In genomic region chr4:113950207-113950606, GRCh38 we compare ENCODE assay signal across 30 cellular contexts. TPM values are rescaled to one million over a fixed set of nuclear protein-coding genes. Genes with fewer than 3 reads are reported as not detected.
"Had no signal": no experiment of that assay in that cellular context is flagged by ENCODE, and none has a peak within 500 bp of the region (broad histone marks: within the 10 kb centered on the region; RNA-seq: fewer than 3 reads in every experiment).

No MANE protein-coding gene starts in this region.

- H3K27ac ChIP-seq: colonic mucosa, epithelial cell of prostate, left ventricle myocardium inferior, neutrophil, pancreas, psoas muscle, vagina, WERI-Rb-1 had no signal

- ATAC-seq: activated CD8-positive, alpha-beta T cell treated with anti-CD3 and anti-CD28 coated beads for 36 hours; activated T-cell treated with anti-CD3 and anti-CD28 coated beads, Interleukin-2, amount 50 U/mL, for 4 hours; activated T-helper 17 cell treated with anti-CD3 and anti-CD28 coated beads, Interleukin-2, amount 50 U/mL, for 72 hours; pancreas; psoas muscle; stimulated activated memory B cell treated with anti-CD40 and anti-IgM and Interleukin-4, amounts not matched to agents 10 μg/mL and 1 μg/mL and 100 μg/mL, for 72 hours; stimulated activated naive CD8-positive, alpha-beta T cell treated with anti-CD3 and anti-CD28 coated beads, Interleukin-15, amount 100 ng/mL, for 72 hours had no signal

- H3K4me1 ChIP-seq: pancreas, psoas muscle had no signal

- H3K36me3 ChIP-seq: breast epithelium, colonic mucosa, esophagus squamous epithelium, left ventricle myocardium inferior, neutrophil, pancreas, upper lobe of left lung, vagina, WERI-Rb-1 had no signal

- DNase-seq: activated CD4-positive, alpha-beta T cell treated with anti-CD3 and anti-CD28 coated beads, Interleukin-2, amount 50 U/mL, for 1 hour; activated CD4-positive, CD25-positive, alpha-beta regulatory T cell treated with anti-CD3 and anti-CD28 coated beads, Interleukin-2, amount 50 U/mL, for 72 hours; activated CD8-positive, alpha-beta T cell treated with anti-CD3 and anti-CD28 coated beads for 36 hours; activated gamma-delta T cell treated with Interleukin-2 at 50 U/mL for 16 hours; activated naive CD4-positive, alpha-beta T cell treated with anti-CD3 and anti-CD28 coated beads, Interleukin-2, amount 50 U/mL, for 16 hours; activated T-cell treated with anti-CD3 and anti-CD28 coated beads, Interleukin-2, amount 50 U/mL, for 4 hours; amniotic stem cell; colonic mucosa; effector CD8-positive, alpha-beta T cell; esophagus squamous epithelium; left ventricle myocardium inferior; naive B cell; nephron progenitor cell; pancreas; psoas muscle; stimulated activated CD4-positive, alpha-beta T cell treated with anti-CD3 and anti-CD28 coated beads, Interleukin-1b, Interleukin-23, amount 100 ng/mL, for 48 hours; stimulated activated CD4-positive, alpha-beta T cell treated with anti-CD3 and anti-CD28 coated beads, Interleukin-4, amount 100 ng/mL, for 4 hours; stimulated activated CD8-positive, alpha-beta memory T cell treated with anti-CD3 and anti-CD28 coated beads, Interleukin-4, amount 100 ng/mL, for 48 hours; stimulated activated naive CD8-positive, alpha-beta T cell treated with anti-CD3 and anti-CD28 coated beads, Interleukin-15, amount 100 ng/mL, for 72 hours; substantia nigra; T1000; upper lobe of left lung; WERI-Rb-1 had no signal

- H3K4me2 ChIP-seq: smooth muscle cell had no signal

- H3K4me3 ChIP-seq: breast epithelium, colonic mucosa, esophagus squamous epithelium, left ventricle myocardium inferior, pancreas, psoas muscle, smooth muscle cell, upper lobe of left lung, vagina had no signal

- H3K27me3 ChIP-seq: breast epithelium, colonic mucosa, esophagus squamous epithelium, pancreas, upper lobe of left lung, vagina had no signal

- H3K9me3 ChIP-seq: breast epithelium, colonic mucosa, esophagus squamous epithelium, left ventricle myocardium inferior, neutrophil, pancreas, psoas muscle, upper lobe of left lung, vagina had no signal

RNA-seq across cellular contexts. Expression of gene ARSJ, which starts 29.2 kb away (rescaled TPM):
- total RNA-seq: activated CD8-positive, alpha-beta T cell treated with anti-CD3 and anti-CD28 coated beads for 36 hours had no signal
